ENCODE assay signal across 10 cellular contexts in genomic region chr19:5534787-5535586, GRCh38. TPM values are rescaled to one million over a fixed set of nuclear protein-coding genes. Genes with fewer than 3 reads are reported as not detected.
A peak's percentile ranks its signal among the peaks of the same experiment; 100 is the strongest.
DNase-seq lines count a peak whose midpoint lies in the region; ATAC-seq and TF ChIP-seq lines count a peak whose summit lies in the region.
"Had no signal": no experiment of that assay in that cellular context is flagged by ENCODE, and none has a peak within 500 bp of the region (broad histone marks: within the 10 kb centered on the region; RNA-seq: fewer than 3 reads in every experiment).

No MANE protein-coding gene starts in this region.

- H3K4me1 Mint-ChIP-seq in activated CD4-positive, alpha-beta memory T cell treated with anti-CD3 and anti-CD28 coated beads for 36 hours (ENCODE audit: low read depth) = no peaks in the 10 kb centered on the region
- no peaks in the 10 kb centered on the region for H3K4me1 Mint-ChIP-seq in activated CD4-positive, alpha-beta memory T cell treated with anti-CD3 and anti-CD28 coated beads, Interleukin-2, amount 10 ng/mL, durations not matched to agents 7 days and 5 days
- no peaks in the 10 kb centered on the region for H3K4me1 Mint-ChIP-seq in effector memory CD8-positive, alpha-beta T cell (ENCODE audit: low read depth in 2 of 2)

- H3K36me3 Mint-ChIP-seq in activated CD4-positive, alpha-beta memory T cell treated with anti-CD3 and anti-CD28 coated beads for 36 hours = peaks cover 7% of the 10 kb centered on the region
- peaks cover 4% of the 10 kb centered on the region for H3K36me3 Mint-ChIP-seq in activated CD4-positive, alpha-beta memory T cell treated with anti-CD3 and anti-CD28 coated beads, Interleukin-2, amount 10 ng/mL, durations not matched to agents 7 days and 5 days (ENCODE audit: low read depth)
- no peaks in the 10 kb centered on the region for H3K36me3 Mint-ChIP-seq in effector memory CD8-positive, alpha-beta T cell (ENCODE audit: insufficient read depth)

- CTCF ChIA-PET in activated CD4-positive, alpha-beta memory T cell treated with anti-CD3 and anti-CD28 coated beads for 36 hours (lab: Charles Lee) = interaction anchor here (0.9 to 1.1 kb wide), 2 partner anchors 12 to 25 kb away, joined by 3 read pairs; no protein-coding TSS in a partner anchor
- CTCF ChIA-PET in activated CD4-positive, alpha-beta memory T cell treated with anti-CD3 and anti-CD28 coated beads, Interleukin-2, amount 10 ng/mL, durations not matched to agents 7 days and 5 days (lab: Charles Lee) = interaction anchor here (0.7 kb wide), 1 partner anchor 186 kb away, joined by 3 read pairs; no protein-coding TSS in a partner anchor

- DNase-seq in activated CD4-positive, alpha-beta memory T cell treated with anti-CD3 and anti-CD28 coated beads for 36 hours = peak; percentile 33
- DNase-seq in activated CD4-positive, alpha-beta memory T cell treated with anti-CD3 and anti-CD28 coated beads, Interleukin-2, amount 10 ng/mL, durations not matched to agents 7 days and 5 days = no peak
- DNase-seq in MM.1S (no peak), cardiac fibroblast (ENCODE audit: low read depth in 2 of 2) (peak in 1 of 2 donors; percentile 32), left lobe of liver (ENCODE audit: low spot score) (no peak)
- DNase-seq in stimulated activated CD4-positive, alpha-beta T cell treated with anti-CD3 and anti-CD28 coated beads, Interleukin-1b, Interleukin-23, amount 100 ng/mL, for 48 hours = peak; percentile 26
- DNase-seq in effector memory CD8-positive, alpha-beta T cell = no peak
- DNase-seq: colonic mucosa had no signal

- H3K4me2 ChIP-seq in MM.1S (ENCODE audit: low read depth, low read length) = no peak overlapping the region

- no peak overlapping the region for H3K27ac ChIP-seq in MM.1S (ENCODE audit: low read length)
- H3K27ac ChIP-seq: colonic mucosa had no signal

- peak; percentile 54 for TF ChIP-seq CTCF in MM.1S (IDR thresholded peaks at IDR 0.05; ENCODE audit: low read length)
- peak; percentile 47 for TF ChIP-seq CTCF in cardiac fibroblast (IDR thresholded peaks at IDR 0.05; ENCODE audit: low read depth, low read length)

- peaks cover 20% of the 10 kb centered on the region for H3K27me3 Mint-ChIP-seq in activated CD4-positive, alpha-beta memory T cell treated with anti-CD3 and anti-CD28 coated beads for 36 hours
- peaks cover 4% of the 10 kb centered on the region for H3K27me3 Mint-ChIP-seq in activated CD4-positive, alpha-beta memory T cell treated with anti-CD3 and anti-CD28 coated beads, Interleukin-2, amount 10 ng/mL, durations not matched to agents 7 days and 5 days
- peaks cover 20 to 51% of the 10 kb centered on the region in 2 donors for H3K27me3 Mint-ChIP-seq in effector memory CD8-positive, alpha-beta T cell

- H3K4me3 ChIP-seq in MM.1S (ENCODE audit: low read length) (no peak overlapping the region), cardiac fibroblast (replicated peaks in 1 of 2; ENCODE audit: low read depth in 2 of 2, low read length in 2 of 2) (no peak overlapping the region)
- H3K4me3 ChIP-seq: colonic mucosa had no signal

- H3K9ac ChIP-seq in MM.1S (ENCODE audit: low read length) = no peak overlapping the region

- intact Hi-C loops in activated CD4-positive, alpha-beta memory T cell treated with anti-CD3 and anti-CD28 coated beads for 36 hours (cut with micrococcal nuclease) = no loop called here

- no peak overlapping the region for H2AFZ ChIP-seq in MM.1S (ENCODE audit: low read length)

- peaks cover 23% of the 10 kb centered on the region for H3K9me3 Mint-ChIP-seq in activated CD4-positive, alpha-beta memory T cell treated with anti-CD3 and anti-CD28 coated beads for 36 hours
- peaks cover 18% of the 10 kb centered on the region for H3K9me3 Mint-ChIP-seq in activated CD4-positive, alpha-beta memory T cell treated with anti-CD3 and anti-CD28 coated beads, Interleukin-2, amount 10 ng/mL, durations not matched to agents 7 days and 5 days
- H3K9me3 Mint-ChIP-seq in effector memory CD8-positive, alpha-beta T cell = peaks cover 3 to 10% of the 10 kb centered on the region in 2 donors

- H3K79me2 ChIP-seq in MM.1S (ENCODE audit: low read length) = no peaks in the 10 kb centered on the region

- H3K27me3 ChIP-seq in MM.1S (replicated peaks; ENCODE audit: insufficient read depth, low read length) = peaks cover 66% of the 10 kb centered on the region

- H3K9me3 ChIP-seq in MM.1S (replicated peaks; ENCODE audit: insufficient read depth, low read length) = no peaks in the 10 kb centered on the region
- H3K9me3 ChIP-seq: colonic mucosa had no signal

- POLR2A ChIA-PET in activated CD4-positive, alpha-beta memory T cell treated with anti-CD3 and anti-CD28 coated beads for 36 hours (lab: Charles Lee) = no interaction called here
- POLR2A ChIA-PET in activated CD4-positive, alpha-beta memory T cell treated with anti-CD3 and anti-CD28 coated beads, Interleukin-2, amount 10 ng/mL, durations not matched to agents 7 days and 5 days (lab: Charles Lee) = no interaction called here

- H3K9me2 ChIP-seq in MM.1S (replicated peaks; ENCODE audit: insufficient read depth, low read length) = no peaks in the 10 kb centered on the region

- ATAC-seq in GM19351 (IDR thresholded peaks at IDR 0.05; ENCODE audit: unreplicated experiment) (no peak), left lobe of liver (no peak)
- no peak for ATAC-seq in effector memory CD8-positive, alpha-beta T cell (replicated peaks)

- H3K4me1 ChIP-seq in MM.1S (ENCODE audit: low read length) = no peaks in the 10 kb centered on the region
- H3K4me1 ChIP-seq: colonic mucosa had no signal

- H3K36me3 ChIP-seq in MM.1S (replicated peaks; ENCODE audit: insufficient read depth, low read length) = no peaks in the 10 kb centered on the region
- H3K36me3 ChIP-seq: colonic mucosa had no signal

- H3F3A ChIP-seq in MM.1S (ENCODE audit: insufficient read depth, low read length) = no peaks in the 10 kb centered on the region

- no peak overlapping the region for H3K27ac Mint-ChIP-seq in activated CD4-positive, alpha-beta memory T cell treated with anti-CD3 and anti-CD28 coated beads for 36 hours
- H3K27ac Mint-ChIP-seq in activated CD4-positive, alpha-beta memory T cell treated with anti-CD3 and anti-CD28 coated beads, Interleukin-2, amount 10 ng/mL, durations not matched to agents 7 days and 5 days = no peak overlapping the region
- H3K27ac Mint-ChIP-seq in effector memory CD8-positive, alpha-beta T cell = no peak overlapping the region
- H3K27ac Mint-ChIP-seq: CD4-positive, CD25-positive, alpha-beta regulatory T cell had no signal

- H4K20me1 ChIP-seq in MM.1S (ENCODE audit: insufficient read depth, low read length) = no peaks in the 10 kb centered on the region

- no peak overlapping the region for H3K4me3 Mint-ChIP-seq in activated CD4-positive, alpha-beta memory T cell treated with anti-CD3 and anti-CD28 coated beads for 36 hours
- H3K4me3 Mint-ChIP-seq in activated CD4-positive, alpha-beta memory T cell treated with anti-CD3 and anti-CD28 coated beads, Interleukin-2, amount 10 ng/mL, durations not matched to agents 7 days and 5 days = no peak overlapping the region
- no peak overlapping the region for H3K4me3 Mint-ChIP-seq in effector memory CD8-positive, alpha-beta T cell

RNA-seq across cellular contexts. Expression of gene TINCR, which starts 32.8 kb away (rescaled TPM):
- total RNA-seq in activated CD4-positive, alpha-beta memory T cell treated with anti-CD3 and anti-CD28 coated beads for 36 hours = 1 to 10 TPM; 1.0 to 1.1 TPM
- total RNA-seq in activated CD4-positive, alpha-beta memory T cell treated with anti-CD3 and anti-CD28 coated beads, Interleukin-2, amount 10 ng/mL, durations not matched to agents 7 days and 5 days = under 1 TPM; 0.38 to 0.53 TPM
- not detected for total RNA-seq in left lobe of liver

Comparison
In these comparisons a context has a peak if more than half of its experiments do, and no peak if none do; other contexts are left out.
1. DNase-seq: peak in activated CD4-positive, alpha-beta memory T cell treated with anti-CD3 and anti-CD28 coated beads for 36 hours (single experiment) and stimulated activated CD4-positive, alpha-beta T cell treated with anti-CD3 and anti-CD28 coated beads, Interleukin-1b, Interleukin-23, amount 100 ng/mL, for 48 hours (single experiment); none in activated CD4-positive, alpha-beta memory T cell treated with anti-CD3 and anti-CD28 coated beads, Interleukin-2, amount 10 ng/mL, durations not matched to agents 7 days and 5 days (single experiment), MM.1S (single experiment), effector memory CD8-positive, alpha-beta T cell (0 of 3) and left lobe of liver (single experiment).